ENCODE assay signal across 8 cellular contexts in the genomic region with DNA sequence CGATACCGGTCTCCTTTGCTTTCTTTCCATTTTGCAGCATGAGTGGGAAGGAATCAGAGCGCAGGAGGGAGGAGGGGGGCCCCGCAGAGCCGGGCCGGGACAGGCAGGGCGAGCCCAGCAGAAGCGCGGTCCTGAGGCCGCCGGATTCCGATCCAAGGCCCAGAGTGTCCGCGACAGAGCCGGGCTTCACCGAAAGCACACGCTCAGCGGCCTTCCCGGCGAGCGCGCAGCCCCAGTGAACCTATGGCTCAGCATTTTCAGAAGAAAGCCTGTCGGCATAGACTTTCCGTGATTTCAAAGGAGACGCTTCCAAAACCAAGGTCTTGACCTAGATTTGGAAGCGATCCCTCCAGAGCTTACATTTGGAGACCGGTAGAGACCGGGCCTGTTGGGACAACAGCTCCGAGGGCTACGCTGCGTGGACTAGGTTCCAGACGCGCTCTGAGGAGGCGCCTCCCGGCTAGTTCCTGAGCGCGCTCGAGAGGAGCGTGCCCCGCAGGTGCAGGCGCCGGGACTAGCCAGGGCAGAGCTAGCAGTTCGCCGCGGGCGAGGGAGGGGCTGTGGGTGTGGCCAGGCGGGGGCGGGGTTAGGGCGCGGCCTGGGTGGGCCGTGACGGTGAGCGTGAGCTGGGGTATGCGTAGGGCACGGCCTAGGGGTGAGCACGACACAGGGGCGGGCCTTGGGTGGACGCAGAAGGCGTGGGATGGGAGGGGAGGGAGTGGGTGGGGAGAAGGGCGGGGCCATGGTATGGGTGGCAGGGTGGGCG. TPM values are rescaled to one million over a fixed set of nuclear protein-coding genes. Genes with fewer than 3 reads are reported as not detected.
DNase-seq lines count a peak whose midpoint lies in the region; ATAC-seq lines count a peak whose summit lies in the region.

No MANE protein-coding gene starts in this region.

- DNase-seq in CD4-positive, alpha-beta memory T cell, result peak; percentile 91 to 96 (median 93)
- peak; percentile 99 for DNase-seq in NCI-H82 (lab: John Stamatoyannopoulos, UW)
- peak; percentile 95 for DNase-seq in activated CD8-positive, alpha-beta T cell treated with anti-CD3 and anti-CD28 coated beads, Interleukin-2, amount 10 ng/mL, durations not matched to agents 7 days and 5 days
- peak; percentile 93 for DNase-seq in effector CD4-positive, alpha-beta T cell
- DNase-seq in lung microvascular endothelial cell (ENCODE audit: low read depth in 2 of 2), result peak; percentile 90 to 95
- peak; percentile 83 to 89 (median 86) for DNase-seq in stimulated activated CD4-positive, alpha-beta T cell treated with anti-CD3 and anti-CD28 coated beads, TNF-alpha, amount 100 ng/mL, for 48 hours (ENCODE audit: low read depth in 3 of 3)

- no peaks in the 10 kb centered on the region for H3K27me3 ChIP-seq in CD4-positive, alpha-beta memory T cell (ENCODE audit: insufficient read depth, low read length)

- peaks cover 13 to 46% (median 22%) of the 10 kb centered on the region in 4 donors for H3K4me1 Mint-ChIP-seq in CD4-positive, alpha-beta memory T cell
- H3K4me1 Mint-ChIP-seq in activated CD8-positive, alpha-beta T cell treated with anti-CD3 and anti-CD28 coated beads, Interleukin-2, amount 10 ng/mL, durations not matched to agents 7 days and 5 days (ENCODE audit: low read depth), result peaks cover 9% of the 10 kb centered on the region

- peak overlapping the region; percentile 53 for H3K27ac ChIP-seq in CD4-positive, alpha-beta memory T cell (ENCODE audit: low read depth, low read length)

- H3K36me3 ChIP-seq in CD4-positive, alpha-beta memory T cell (ENCODE audit: insufficient read depth, low read length), result no peaks in the 10 kb centered on the region

- H3K9me3 ChIP-seq in CD4-positive, alpha-beta memory T cell (ENCODE audit: control insufficient read depth in 1 of 2, low read length in 2 of 2), result no peaks in the 10 kb centered on the region

- POLR2A ChIA-PET in CD4-positive, alpha-beta memory T cell (lab: Charles Lee; ENCODE audit: partially characterized antibody), result interaction anchor here (0.7 to 3.4 kb wide), 18 partner anchors 8 to 378 kb away, joined by 3 to 61 read pairs (median 4); a partner anchor contains a TSS
- POLR2A ChIA-PET in activated CD8-positive, alpha-beta T cell treated with anti-CD3 and anti-CD28 coated beads, Interleukin-2, amount 10 ng/mL, durations not matched to agents 7 days and 5 days (lab: Charles Lee), result interaction anchor here (0.5 to 1.3 kb wide), 3 partner anchors 22 to 27 kb away, joined by 3 to 6 read pairs (median 3); no protein-coding TSS in a partner anchor

- H3K4me3 Mint-ChIP-seq in CD4-positive, alpha-beta memory T cell, result peak overlapping the region; percentile 83 to 89 (median 84)
- peak overlapping the region; percentile 73 for H3K4me3 Mint-ChIP-seq in activated CD8-positive, alpha-beta T cell treated with anti-CD3 and anti-CD28 coated beads, Interleukin-2, amount 10 ng/mL, durations not matched to agents 7 days and 5 days

- H3K4me1 ChIP-seq in CD4-positive, alpha-beta memory T cell (ENCODE audit: insufficient read depth, low read length), result peaks cover 28% of the 10 kb centered on the region

- peak overlapping the region; percentile 69 to 89 for H3K4me3 ChIP-seq in CD4-positive, alpha-beta memory T cell (ENCODE audit: low read length in 2 of 2)

- peaks cover 0 to 3% of the 10 kb centered on the region in 2 donors for H3K36me3 Mint-ChIP-seq in CD4-positive, alpha-beta memory T cell
- H3K36me3 Mint-ChIP-seq in activated CD8-positive, alpha-beta T cell treated with anti-CD3 and anti-CD28 coated beads, Interleukin-2, amount 10 ng/mL, durations not matched to agents 7 days and 5 days (ENCODE audit: low read depth), result no peaks in the 10 kb centered on the region

- H3K9me3 Mint-ChIP-seq in CD4-positive, alpha-beta memory T cell, result no peaks in the 10 kb centered on the region
- H3K9me3 Mint-ChIP-seq in activated CD8-positive, alpha-beta T cell treated with anti-CD3 and anti-CD28 coated beads, Interleukin-2, amount 10 ng/mL, durations not matched to agents 7 days and 5 days (ENCODE audit: insufficient read depth), result no peaks in the 10 kb centered on the region

- intact Hi-C loops in CD4-positive, alpha-beta memory T cell (cut with micrococcal nuclease), result loop anchor here (1.0 to 5.0 kb wide), 7 partner anchors 21 to 380 kb away; a partner anchor contains a TSS

- ATAC-seq in GM19455 (IDR thresholded peaks at IDR 0.05; ENCODE audit: unreplicated experiment) (peak; percentile 88), HG03575 (IDR thresholded peaks at IDR 0.05; ENCODE audit: extremely low read depth, insufficient number of reproducible peaks, low FRiP score, unreplicated experiment) (peak; percentile 80)
- peak; percentile 95 for ATAC-seq in activated CD8-positive, alpha-beta T cell treated with anti-CD3 and anti-CD28 coated beads, Interleukin-2, amount 10 ng/mL, durations not matched to agents 7 days and 5 days

- H3K27ac Mint-ChIP-seq in CD4-positive, alpha-beta memory T cell, result peak overlapping the region; percentile 57 to 86 (median 83)
- H3K27ac Mint-ChIP-seq in activated CD8-positive, alpha-beta T cell treated with anti-CD3 and anti-CD28 coated beads, Interleukin-2, amount 10 ng/mL, durations not matched to agents 7 days and 5 days, result peak overlapping the region; percentile 23

- CTCF ChIA-PET in CD4-positive, alpha-beta memory T cell (lab: Charles Lee; ENCODE audit: partially characterized antibody), result interaction anchor here (1.0 to 4.2 kb wide), 3 partner anchors 23 to 166 kb away, joined by 4 to 43 read pairs (median 5); no protein-coding TSS in a partner anchor
- CTCF ChIA-PET in activated CD8-positive, alpha-beta T cell treated with anti-CD3 and anti-CD28 coated beads, Interleukin-2, amount 10 ng/mL, durations not matched to agents 7 days and 5 days (lab: Charles Lee), result interaction anchor here (0.7 to 1.8 kb wide), 4 partner anchors 14 to 53 kb away, joined by 3 to 8 read pairs (median 4); a partner anchor contains a TSS

- no peaks in the 10 kb centered on the region for H3K27me3 Mint-ChIP-seq in CD4-positive, alpha-beta memory T cell
- peaks cover 11% of the 10 kb centered on the region for H3K27me3 Mint-ChIP-seq in activated CD8-positive, alpha-beta T cell treated with anti-CD3 and anti-CD28 coated beads, Interleukin-2, amount 10 ng/mL, durations not matched to agents 7 days and 5 days (ENCODE audit: low read depth)

RNA-seq across cellular contexts. Expression of a gene that starts 27.8 kb away (rescaled TPM):
- not detected for total RNA-seq in CD4-positive, alpha-beta memory T cell
- polyA plus RNA-seq in CD4-positive, alpha-beta memory T cell, result not detected
- not detected for total RNA-seq in activated CD8-positive, alpha-beta T cell treated with anti-CD3 and anti-CD28 coated beads, Interleukin-2, amount 10 ng/mL, durations not matched to agents 7 days and 5 days
- total RNA-seq in lung microvascular endothelial cell, result not detected in 2 replicates

RNA-seq across cellular contexts. Expression of a gene that starts 52.5 kb away (rescaled TPM):
- 10 to 100 TPM; 27.0 to 30.5 TPM for total RNA-seq in CD4-positive, alpha-beta memory T cell
- 10 to 100 TPM; 46.6 to 53.6 TPM for polyA plus RNA-seq in CD4-positive, alpha-beta memory T cell
- 10 to 100 TPM; 20.7 to 25.3 TPM for total RNA-seq in activated CD8-positive, alpha-beta T cell treated with anti-CD3 and anti-CD28 coated beads, Interleukin-2, amount 10 ng/mL, durations not matched to agents 7 days and 5 days
- 25.3 and 28.0 TPM in 2 replicates for total RNA-seq in lung microvascular endothelial cell

RNA-seq across cellular contexts. Expression of a gene that starts 52.6 kb away (rescaled TPM):
- 10 to 100 TPM; 32.4 to 34.1 TPM for total RNA-seq in CD4-positive, alpha-beta memory T cell
- polyA plus RNA-seq in CD4-positive, alpha-beta memory T cell, result 10 to 100 TPM; 22.6 to 26.9 TPM
- total RNA-seq in activated CD8-positive, alpha-beta T cell treated with anti-CD3 and anti-CD28 coated beads, Interleukin-2, amount 10 ng/mL, durations not matched to agents 7 days and 5 days, result 10 to 100 TPM; 16.8 to 17.3 TPM
- 16.1 and 21.0 TPM in 2 replicates for total RNA-seq in lung microvascular endothelial cell

Comparison
In these comparisons a context has a peak if more than half of its experiments do, and no peak if none do; other contexts are left out.
1. Peak in every context shown above with its lines: DNase-seq, ATAC-seq, H3K4me3 ChIP-seq and H3K27ac ChIP-seq.